Comparison of ENCODE assay signal across 17 cellular contexts in genomic region chr2:215338883-215339679, GRCh38.
"Had no signal": no experiment of that assay in that cellular context is flagged by ENCODE, and none has a peak within 500 bp of the region (broad histone marks: within the 10 kb centered on the region; RNA-seq: fewer than 3 reads in every experiment).

No MANE protein-coding gene starts in this region.

- H3K4me3 Mint-ChIP-seq: endodermal cell; naive thymus-derived CD8-positive, alpha-beta T cell; nephron progenitor cell; stimulated activated memory B cell treated with anti-CD40 and anti-IgM and Interleukin-4, amounts not matched to agents 10 μg/mL and 1 μg/mL and 100 μg/mL, for 72 hours; type B pancreatic cell had no signal

- H3K9me3 Mint-ChIP-seq: endodermal cell; naive thymus-derived CD8-positive, alpha-beta T cell; nephron progenitor cell; stimulated activated memory B cell treated with anti-CD40 and anti-IgM and Interleukin-4, amounts not matched to agents 10 μg/mL and 1 μg/mL and 100 μg/mL, for 72 hours; type B pancreatic cell had no signal

- DNase-seq: dorsolateral prefrontal cortex; effector CD8-positive, alpha-beta T cell; endodermal cell; left ventricle myocardium superior; lower lobe of right lung; naive thymus-derived CD8-positive, alpha-beta T cell; nephron progenitor cell; nucleus accumbens; sigmoid colon; spleen; stimulated activated CD4-positive, alpha-beta T cell treated with anti-CD3 and anti-CD28 coated beads, Interleukin-4, amount 100 ng/mL, for 4 hours; stimulated activated naive CD8-positive, alpha-beta T cell treated with anti-CD3 and anti-CD28 coated beads, Interleukin-15, Interleukin-2, amounts not matched to agents 100 U/mL and 50 U/mL, for 24 hours; substantia nigra; testis; tibial artery had no signal

- H3K27me3 Mint-ChIP-seq: naive thymus-derived CD8-positive, alpha-beta T cell; stimulated activated memory B cell treated with anti-CD40 and anti-IgM and Interleukin-4, amounts not matched to agents 10 μg/mL and 1 μg/mL and 100 μg/mL, for 72 hours; type B pancreatic cell had no signal

- H3K27ac Mint-ChIP-seq: endodermal cell; nephron progenitor cell; stimulated activated memory B cell treated with anti-CD40 and anti-IgM and Interleukin-4, amounts not matched to agents 10 μg/mL and 1 μg/mL and 100 μg/mL, for 72 hours; type B pancreatic cell had no signal

- H3K4me1 Mint-ChIP-seq: endodermal cell; nephron progenitor cell; stimulated activated memory B cell treated with anti-CD40 and anti-IgM and Interleukin-4, amounts not matched to agents 10 μg/mL and 1 μg/mL and 100 μg/mL, for 72 hours had no signal
